In genomic region chr6:12403201-12403826, GRCh38 we compare ENCODE assay signal across 16 cellular contexts.
DNase-seq lines count a peak whose midpoint lies in the region; ATAC-seq, FAIRE-seq and TF ChIP-seq lines count a peak whose summit lies in the region.
"Had no signal": no experiment of that assay in that cellular context is flagged by ENCODE, and none has a peak within 500 bp of the region (broad histone marks: within the 10 kb centered on the region; RNA-seq: fewer than 3 reads in every experiment).

No MANE protein-coding gene starts in this region.

- DNase-seq in heart left ventricle, result no peak
- no peak for DNase-seq in Right ventricle myocardium inferior (ENCODE audit: missing footprints)
- peak; percentile 58 for DNase-seq in amniotic epithelial cell (ENCODE audit: low read depth)
- DNase-seq in glomerular visceral epithelial cell (ENCODE audit: extremely low spot score), result peak; percentile 40
- DNase-seq in aorta, result no peak
- no peak for DNase-seq in NCI-H1092 treated with DMSO at 0.1 percent for 48 hours (lab: John Stamatoyannopoulos, UW)
- no peak for DNase-seq in GM12892 (ENCODE audit: insufficient read length)
- DNase-seq: caudate nucleus; DMS79 treated with DMSO at 0.1 percent for 48 hours; stimulated activated CD4-positive, alpha-beta T cell treated with anti-CD3 and anti-CD28 coated beads, Interleukin-4, amount 100 ng/mL, for 4 hours; stimulated activated naive CD8-positive, alpha-beta T cell treated with anti-CD3 and anti-CD28 coated beads, Interleukin-15, amount 100 ng/mL, for 72 hours had no signal

- TF ChIP-seq POLR2A in heart left ventricle (IDR thresholded peaks at IDR 0.05) (no peak), GM12892 (IDR thresholded peaks at IDR 0.05; ENCODE audit: low read depth, low read length) (no peak)

- intact Hi-C loops in heart left ventricle (cut with DNase I) (loop anchor here in 3 of 10 donors (5.0 to 10.0 kb wide), 4 partner anchors 109 to 199 kb away; partner anchors contain the start of gene EDN1 (in 1 of the 3)), Right ventricle myocardium inferior (cut with DNase I) (no loop called here), aorta (cut with DNase I) (loop anchor here in 1 of 2 donors (10.0 kb wide), 1 partner anchor 191 kb away; no protein-coding TSS in a partner anchor)

- ATAC-seq in heart left ventricle, result peak in 3 of 4 donors; percentile 30 to 78 (median 56)
- no peak for ATAC-seq in Right ventricle myocardium inferior
- ATAC-seq in aorta (ENCODE audit: low FRiP score), result peak; percentile 53
- no peak for ATAC-seq in GM19455 (IDR thresholded peaks at IDR 0.05; ENCODE audit: unreplicated experiment)
- ATAC-seq: stimulated activated naive CD8-positive, alpha-beta T cell treated with anti-CD3 and anti-CD28 coated beads, Interleukin-15, amount 100 ng/mL, for 72 hours had no signal

- WGBS in heart left ventricle, 4 donors, result 66 to 76% (median 72%) methylated on average over 2 of the region's 2 CpGs
- WGBS in aorta, 2 donors, result 3 to 4% methylated on average over 2 of the region's 2 CpGs

- peak overlapping the region in 2 of 12 donors; percentile 32 to 47 for H3K27ac ChIP-seq in heart left ventricle
- peak overlapping the region; percentile 36 to 71 for H3K27ac ChIP-seq in aorta (ENCODE audit: low read depth in 1 of 2, low read length in 2 of 2)
- H3K27ac ChIP-seq: parathyroid adenoma, PC-9 had no signal

- H3K4me3 ChIP-seq in heart left ventricle (no peak overlapping the region), aorta (ENCODE audit: low read length in 2 of 2) (no peak overlapping the region)
- H3K4me3 ChIP-seq: lung, PC-9 had no signal

- FAIRE-seq in GM12892 (lab: Jason Lieb, UNC), result no peak
- FAIRE-seq: A204.1 had no signal

- no peaks in the 10 kb centered on the region for H3K27me3 ChIP-seq in heart left ventricle
- no peaks in the 10 kb centered on the region for H3K27me3 ChIP-seq in aorta (ENCODE audit: control insufficient read depth in 1 of 2, insufficient read depth in 2 of 2, low read length in 1 of 2)

- no peak for TF ChIP-seq CTCF in heart left ventricle (IDR thresholded peaks at IDR 0.05)

- peaks cover 0 to 7% (median 0%) of the 10 kb centered on the region in 12 donors for H3K9me3 ChIP-seq in heart left ventricle
- H3K9me3 ChIP-seq in aorta (ENCODE audit: control insufficient read depth, low read length), result no peaks in the 10 kb centered on the region

- H3K36me3 ChIP-seq in heart left ventricle, result no peaks in the 10 kb centered on the region
- H3K36me3 ChIP-seq in aorta (ENCODE audit: control insufficient read depth in 1 of 2, insufficient read depth in 2 of 2, low read length in 1 of 2), result no peaks in the 10 kb centered on the region

- H3K4me1 ChIP-seq in heart left ventricle (peaks cover 0 to 33% (median 6%) of the 10 kb centered on the region in 12 donors), aorta (ENCODE audit: control insufficient read depth in 1 of 2, insufficient read depth in 2 of 2, low read length in 2 of 2) (peaks cover 5 to 11% of the 10 kb centered on the region in 2 donors)
- H3K4me1 ChIP-seq: parathyroid adenoma had no signal

Comparison
In these comparisons a context has a peak if more than half of its experiments do, and no peak if none do; other contexts are left out.
1. ATAC-seq: peak in heart left ventricle (3 of 4) and aorta (single experiment); none in Right ventricle myocardium inferior (single experiment) and GM19455 (single experiment).
2. DNase-seq: peak in amniotic epithelial cell (single experiment) and glomerular visceral epithelial cell (single experiment); none in heart left ventricle (0 of 5), Right ventricle myocardium inferior (single experiment), aorta (0 of 2), NCI-H1092 treated with DMSO at 0.1 percent for 48 hours (single experiment) and GM12892 (single experiment).